ENCODE assay signal across 25 cellular contexts in the genomic region with DNA sequence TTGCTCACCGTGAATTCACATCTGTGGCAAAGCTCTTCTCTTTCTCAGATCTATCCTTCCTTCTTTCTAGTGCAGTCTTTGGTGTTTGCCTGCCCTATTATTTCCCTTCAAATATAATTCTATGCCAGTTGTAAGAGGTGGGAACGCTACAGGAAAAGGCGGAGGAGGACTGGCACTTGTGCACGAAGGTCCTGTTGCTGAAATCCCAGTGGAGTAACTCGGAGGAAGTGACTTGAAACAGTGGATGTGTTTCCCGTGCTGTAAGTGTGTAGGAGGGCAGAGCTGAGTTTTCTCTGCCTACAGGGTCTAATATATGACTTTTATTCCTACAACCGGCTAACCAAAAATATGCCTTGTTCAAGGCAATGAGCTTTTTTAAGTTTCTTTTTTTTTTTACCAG.
"Had no signal": no experiment of that assay in that cellular context is flagged by ENCODE, and none has a peak within 500 bp of the region (broad histone marks: within the 10 kb centered on the region; RNA-seq: fewer than 3 reads in every experiment).

No MANE protein-coding gene starts in this region.

- H3K4me3 ChIP-seq: colonic mucosa, esophagus squamous epithelium, gastrocnemius medialis, heart right ventricle, left lung, lower lobe of right lung, mucosa of descending colon had no signal

- FAIRE-seq: endometrium, islet of Langerhans, keratinocyte had no signal

- H3K36me3 ChIP-seq: colonic mucosa, esophagus squamous epithelium, gastrocnemius medialis, heart right ventricle, left lung, lower lobe of right lung had no signal

- ATAC-seq: effector memory CD8-positive, alpha-beta T cell; esophagus mucosa; gastrocnemius medialis; left cardiac atrium; left lung; left ventricle myocardium superior; lower lobe of right lung; mucosa of descending colon had no signal

- H3K9me3 ChIP-seq: colonic mucosa, esophagus squamous epithelium, gastrocnemius medialis, heart right ventricle, left lung, lower lobe of right lung had no signal

- H3K27ac ChIP-seq: colonic mucosa, epithelial cell of prostate, esophagus squamous epithelium, gastrocnemius medialis, heart right ventricle, left lung, lower lobe of right lung had no signal

- H3K27me3 ChIP-seq: colonic mucosa, esophagus squamous epithelium, gastrocnemius medialis, heart right ventricle, left lung had no signal

- H3K4me1 ChIP-seq: colonic mucosa, esophagus squamous epithelium, gastrocnemius medialis, left lung, lower lobe of right lung had no signal

- DNase-seq: colonic mucosa; cortex of kidney; effector CD8-positive, alpha-beta T cell; effector memory CD8-positive, alpha-beta T cell; endodermal cell; erythroblast; esophagus squamous epithelium; foreskin fibroblast; foreskin melanocyte; gastrocnemius medialis; glutamatergic neuron; heart right ventricle; hippocampal formation; left cardiac atrium; left lung; left ventricle myocardium superior; lower lobe of right lung; mesenchymal stem cell; mucosa of descending colon; naive B cell had no signal
